ENCODE assay signal across 29 cellular contexts in genomic region chr17:15395091-15395490, GRCh38. TPM values are rescaled to one million over a fixed set of nuclear protein-coding genes. Genes with fewer than 3 reads are reported as not detected.
DNase-seq lines count a peak whose midpoint lies in the region; ATAC-seq, FAIRE-seq and TF ChIP-seq lines count a peak whose summit lies in the region.
"Had no signal": no experiment of that assay in that cellular context is flagged by ENCODE, and none has a peak within 500 bp of the region (broad histone marks: within the 10 kb centered on the region; RNA-seq: fewer than 3 reads in every experiment).

No MANE protein-coding gene starts in this region.

- no peaks in the 10 kb centered on the region for H3K79me1 ChIP-seq in IMR-90 (ENCODE audit: low read depth in 1 of 2, low read length in 2 of 2)

- H3K9me3 ChIP-seq in IMR-90 (ENCODE audit: control insufficient read depth, insufficient read depth, low read length) = no peaks in the 10 kb centered on the region
- H3K9me3 ChIP-seq in transverse colon = no peaks in the 10 kb centered on the region
- H3K9me3 ChIP-seq in vagina = no peaks in the 10 kb centered on the region
- H3K9me3 ChIP-seq: BE2C, BLaER1 had no signal

- H2BK5ac ChIP-seq in IMR-90 (ENCODE audit: low read depth, low read length, poor library complexity, severe bottlenecking) = no peak overlapping the region

- no peak for ATAC-seq in IMR-90 (ENCODE audit: low read depth)
- ATAC-seq: GM12878 had no signal

- H3K56ac ChIP-seq in IMR-90 (ENCODE audit: extremely low read depth, insufficient read depth, low read length) = no peak overlapping the region

- H3K27me3 ChIP-seq in IMR-90 (ENCODE audit: control insufficient read depth, insufficient read depth, low read length) = no peaks in the 10 kb centered on the region
- H3K27me3 ChIP-seq in transverse colon = no peaks in the 10 kb centered on the region
- no peaks in the 10 kb centered on the region for H3K27me3 ChIP-seq in vagina
- H3K27me3 ChIP-seq: BE2C, BLaER1 had no signal

- no peak overlapping the region for H3K4ac ChIP-seq in IMR-90 (ENCODE audit: low read depth, low read length)

- H2BK120ac ChIP-seq in IMR-90 (ENCODE audit: low read depth, low read length) = no peak overlapping the region

- no peak overlapping the region for H3K4me3 ChIP-seq in IMR-90 (ENCODE audit: insufficient read depth, low read depth, low read length)
- no peak overlapping the region for H3K4me3 ChIP-seq in fibroblast of villous mesenchyme (ENCODE audit: low read depth, low read length)
- H3K4me3 ChIP-seq in transverse colon = no peak overlapping the region
- H3K4me3 ChIP-seq in vagina = no peak overlapping the region
- H3K4me3 ChIP-seq: BLaER1, GM12878 had no signal

- no peak overlapping the region for H4K91ac ChIP-seq in IMR-90 (ENCODE audit: insufficient read depth, low read depth, low read length)

- H2BK20ac ChIP-seq in IMR-90 (ENCODE audit: low read depth, low read length) = no peak overlapping the region

- TF ChIP-seq POLR2A in IMR-90 (IDR thresholded peaks at IDR 0.05; ENCODE audit: low read depth, low read length) = no peak
- no peak for TF ChIP-seq POLR2A in transverse colon (IDR thresholded peaks at IDR 0.05)
- no peak for TF ChIP-seq POLR2A in H54 (IDR thresholded peaks at IDR 0.05; ENCODE audit: low read depth, low read length)
- TF ChIP-seq POLR2A in vagina (IDR thresholded peaks at IDR 0.05) = no peak

- TF ChIP-seq RAD21 in IMR-90 (IDR thresholded peaks at IDR 0.05; ENCODE audit: low read length) = no peak

- peaks cover 28% of the 10 kb centered on the region for H3K9me1 ChIP-seq in IMR-90 (ENCODE audit: insufficient read depth, low read length)

- H3K14ac ChIP-seq in IMR-90 (replicated peaks; ENCODE audit: low read depth, low read length) = no peak overlapping the region

- H3K27ac ChIP-seq in IMR-90 (ENCODE audit: insufficient read depth, low read length) = no peak overlapping the region
- no peak overlapping the region for H3K27ac ChIP-seq in transverse colon
- no peak overlapping the region for H3K27ac ChIP-seq in vagina
- H3K27ac ChIP-seq: BLaER1 had no signal

- DNase-seq in IMR-90 (no peak), ecto neural progenitor cell (ENCODE audit: low spot score) (peak; percentile 3), fibroblast of villous mesenchyme (ENCODE audit: low read depth) (peak; percentile 44), transverse colon (no peak), H54 (ENCODE audit: insufficient read length, low spot score) (no peak), GM10248 (ENCODE audit: extremely low spot score) (no peak), vagina (ENCODE audit: extremely low spot score in 2 of 2) (no peak), DMS79 (lab: John Stamatoyannopoulos, UW) (no peak)
- DNase-seq: 8988T; ACHN; BE2C; C1 segment of cervical spinal cord; CD4-positive, alpha-beta memory T cell; CD4-positive, CD25-positive, alpha-beta regulatory T cell; CD8-positive, alpha-beta memory T cell; COR-L47; DMS 273 treated with DMSO at 0.1 percent for 48 hours; DMS153; DMS53; DMS79 treated with DMSO at 0.1 percent for 48 hours; GF-D8 had no signal

- peaks cover 16% of the 10 kb centered on the region for H3K4me1 ChIP-seq in IMR-90 (ENCODE audit: control insufficient read depth, insufficient read depth, low read length)
- H3K4me1 ChIP-seq in transverse colon = peaks cover 0 to 19% (median 7%) of the 10 kb centered on the region in 4 donors
- peaks cover 25% of the 10 kb centered on the region for H3K4me1 ChIP-seq in vagina
- H3K4me1 ChIP-seq: BLaER1 had no signal

- dilution Hi-C loops in IMR-90 (cut with HindIII; ENCODE audit: low sequenced_read_pairs, unreplicated experiment) = no loop called here

- intact Hi-C loops in IMR-90 (cut with micrococcal nuclease) (no loop called here), transverse colon (cut with DNase I; ENCODE audit: low total_unique reads) (no loop called here), vagina (cut with DNase I) (no loop called here)

- peak; percentile 21 for TF ChIP-seq EP300 in transverse colon (IDR thresholded peaks at IDR 0.05; ENCODE audit: low read depth)

- H2AK9ac ChIP-seq in IMR-90 (replicated peaks; ENCODE audit: low read depth, low read length, poor library complexity) = no peak overlapping the region

- no peak overlapping the region for H4K8ac ChIP-seq in IMR-90 (ENCODE audit: low read depth in 2 of 2, low read length in 2 of 2)

- TF ChIP-seq CTCF in IMR-90 (conservative IDR thresholded peaks at IDR 0.05; ENCODE audit: low read depth, low read length) (no peak), fibroblast of villous mesenchyme (IDR thresholded peaks at IDR 0.05; ENCODE audit: insufficient read depth, low read depth, low read length) (no peak), transverse colon (IDR thresholded peaks at IDR 0.05) (no peak), GM10248 (IDR thresholded peaks at IDR 0.05; ENCODE audit: control extremely low read depth, extremely low read depth, low read depth, missing control alignments) (no peak), vagina (IDR thresholded peaks at IDR 0.05) (no peak)

- no peaks in the 10 kb centered on the region; the same call in 1 of the 2 replicates for H4K20me1 ChIP-seq in IMR-90 (ENCODE audit: insufficient read depth, low read length)
- H4K20me1 ChIP-seq: BLaER1 had no signal

- BruUV-seq in IMR-90 (replicated peaks; lab: Mats Ljungman, UMichigan) = no TSS peak

- H2AFZ ChIP-seq in IMR-90 (replicated peaks; ENCODE audit: low read length, poor library complexity) = no peak overlapping the region

- H4K5ac ChIP-seq in IMR-90 (ENCODE audit: low read depth, low read length) = no peak overlapping the region

- CTCF ChIA-PET in IMR-90 (lab: Yijun Ruan, JAX) (interaction anchor here (0.8 kb wide), 1 partner anchor 147 kb away, joined by 3 read pairs; no protein-coding TSS in a partner anchor), GM10248 (lab: Yijun Ruan, JAX) (no interaction called here)

- no peak overlapping the region for H3K18ac ChIP-seq in IMR-90 (ENCODE audit: low read depth, low read length)

- POLR2A ChIA-PET in IMR-90 (lab: Charles Lee; ENCODE audit: unreplicated experiment) = no interaction called here
- POLR2A ChIA-PET in GM10248 (lab: Yijun Ruan, JAX) = no interaction called here

- no peak overlapping the region for H3K4me2 ChIP-seq in IMR-90 (ENCODE audit: low read depth, low read length)
- H3K4me2 ChIP-seq: BLaER1 had no signal

- H3K9ac ChIP-seq in IMR-90 (ENCODE audit: low read depth, low read length) = no peak overlapping the region
- H3K9ac ChIP-seq: BLaER1 had no signal

- no peak for FAIRE-seq in H54 (lab: Jason Lieb, UNC)
- FAIRE-seq: A204.1, G401.6, GM12878, GM12892, GM18507 had no signal

- H3K36me3 ChIP-seq in IMR-90 (ENCODE audit: control insufficient read depth, insufficient read depth, low read length) = no peaks in the 10 kb centered on the region
- H3K36me3 ChIP-seq in transverse colon = no peaks in the 10 kb centered on the region
- H3K36me3 ChIP-seq in vagina = no peaks in the 10 kb centered on the region
- H3K36me3 ChIP-seq: BE2C, BLaER1 had no signal

- H2BK15ac ChIP-seq in IMR-90 (ENCODE audit: low read depth, low read length) = 0 out of 3 replicates have a peak overlapping the region, but pooled peaks have one; percentile 5

- no peak overlapping the region for H3K23ac ChIP-seq in IMR-90 (ENCODE audit: low read depth, low read length)

- no peak overlapping the region; the same call in 1 of the 2 replicates for H2AK5ac ChIP-seq in IMR-90 (ENCODE audit: low read depth, low read length)

- WGBS in IMR-90 (ENCODE audit: extremely low coverage in 2 of 2, insufficient read length in 1 of 2), 2 experiments = 87% methylated on average over 3 of the region's 4 CpGs; no CpG with 5 or more reads in 1 of the 2 experiments
- 57 to 65% methylated on average over 4 of the region's 4 CpGs for WGBS in transverse colon (ENCODE audit: low coverage in 1 of 2), 2 donors

- in situ Hi-C loops in IMR-90 (cut with MboI; ENCODE audit: low sequenced_read_pairs) (no loop called here), transverse colon (cut with MboI; ENCODE audit: low pct_ligation_motif_present in 1 of 4, low pct_unique_long_range_greater_than_20kb in 1 of 4, low sequenced_read_pairs in 3 of 4) (no loop called here)

TF ChIP-seq in IMR-90, 13 proteins besides CTCF, POLR2A, EP300 and RAD21:
- TF ChIP-seq RFX5 (IDR thresholded peaks at IDR 0.05; ENCODE audit: low read depth, low read length) (no peak), BHLHE40 (IDR thresholded peaks at IDR 0.05; ENCODE audit: low read depth, low read length) (no peak), CEBPB (IDR thresholded peaks at IDR 0.05; ENCODE audit: low read depth, low read length) (no peak), MAZ (IDR thresholded peaks at IDR 0.05; ENCODE audit: borderline replicate concordance, low read depth, low read length) (no peak)

RNA-seq across cellular contexts. Expression of gene TEKT3, which starts 53.7 kb away (rescaled TPM):
- total RNA-seq in IMR-90 (2012; rRNA removed) (not detected in 2 replicates), fibroblast of villous mesenchyme (not detected in 2 replicates), transverse colon (under 1 TPM in 2 of 4 donors, not detected in 2; 0.41 to 0.48 TPM), vagina (not detected)
- 0.15 and 0.59 TPM in 2 replicates for polyA plus RNA-seq in IMR-90 (2012; rRNA removed)
- polyA plus RNA-seq in IMR-90 (2012; cell fraction: cytosol; rRNA removed) = 0.20 and 0.47 TPM in 2 replicates
- polyA plus RNA-seq in IMR-90 (2012; cell fraction: nucleus; rRNA removed; ENCODE audit: low replicate concordance) = 0.96 and 1.4 TPM in 2 replicates
- total RNA-seq: A673; CD8-positive, alpha-beta memory T cell; GM12878 had no signal
- polyA plus RNA-seq: CD14-positive monocyte; CD4-positive, alpha-beta memory T cell; CD8-positive, alpha-beta memory T cell had no signal

Comparison
In these comparisons a context has a peak if more than half of its experiments do, and no peak if none do; other contexts are left out.
1. DNase-seq: peak in ecto neural progenitor cell (single experiment) and fibroblast of villous mesenchyme (single experiment); none in IMR-90 (single experiment), transverse colon (single experiment), H54 (single experiment), GM10248 (single experiment), vagina (0 of 2) and DMS79 (single experiment).